ENCODE assay signal across 1 cellular context in genomic region chr9:92726348-92726747, GRCh38.
TF ChIP-seq lines count a peak whose summit lies in the region.

No MANE protein-coding gene starts in this region.

TF ChIP-seq in H1, 55 proteins besides CTCF, POLR2A, EP300 and RAD21:
- TF ChIP-seq PHF8 (conservative IDR thresholded peaks at IDR 0.05; ENCODE audit: low read depth, low read length) (no peak), BACH1 (IDR thresholded peaks at IDR 0.05; ENCODE audit: low read length) (no peak), BRCA1 (IDR thresholded peaks at IDR 0.05; ENCODE audit: low read depth, low read length) (no peak), ASH2L (IDR thresholded peaks at IDR 0.05; ENCODE audit: low read length) (no peak), TEAD4 (IDR thresholded peaks at IDR 0.05; ENCODE audit: low read depth, low read length) (no peak), USF2 (IDR thresholded peaks at IDR 0.05; ENCODE audit: low read length) (no peak), SP2 (IDR thresholded peaks at IDR 0.05; ENCODE audit: low read length) (no peak)
- TF ChIP-seq, protein P1, sequence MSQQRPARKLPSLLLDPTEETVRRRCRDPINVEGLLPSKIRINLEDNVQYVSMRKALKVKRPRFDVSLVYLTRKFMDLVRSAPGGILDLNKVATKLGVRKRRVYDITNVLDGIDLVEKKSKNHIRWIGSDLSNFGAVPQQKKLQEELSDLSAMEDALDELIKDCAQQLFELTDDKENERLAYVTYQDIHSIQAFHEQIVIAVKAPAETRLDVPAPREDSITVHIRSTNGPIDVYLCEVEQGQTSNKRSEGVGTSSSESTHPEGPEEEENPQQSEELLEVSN (IDR thresholded peaks at IDR 0.05), result no peak
